In genomic region chr10:75203724-75204123, GRCh38 we compare ENCODE assay signal across 1 cellular context.
TF ChIP-seq lines count a peak whose summit lies in the region.

No MANE protein-coding gene starts in this region.

TF ChIP-seq in GM23338, 12 proteins besides CTCF, POLR2A, EP300 and RAD21:
- TF ChIP-seq, protein P1, sequence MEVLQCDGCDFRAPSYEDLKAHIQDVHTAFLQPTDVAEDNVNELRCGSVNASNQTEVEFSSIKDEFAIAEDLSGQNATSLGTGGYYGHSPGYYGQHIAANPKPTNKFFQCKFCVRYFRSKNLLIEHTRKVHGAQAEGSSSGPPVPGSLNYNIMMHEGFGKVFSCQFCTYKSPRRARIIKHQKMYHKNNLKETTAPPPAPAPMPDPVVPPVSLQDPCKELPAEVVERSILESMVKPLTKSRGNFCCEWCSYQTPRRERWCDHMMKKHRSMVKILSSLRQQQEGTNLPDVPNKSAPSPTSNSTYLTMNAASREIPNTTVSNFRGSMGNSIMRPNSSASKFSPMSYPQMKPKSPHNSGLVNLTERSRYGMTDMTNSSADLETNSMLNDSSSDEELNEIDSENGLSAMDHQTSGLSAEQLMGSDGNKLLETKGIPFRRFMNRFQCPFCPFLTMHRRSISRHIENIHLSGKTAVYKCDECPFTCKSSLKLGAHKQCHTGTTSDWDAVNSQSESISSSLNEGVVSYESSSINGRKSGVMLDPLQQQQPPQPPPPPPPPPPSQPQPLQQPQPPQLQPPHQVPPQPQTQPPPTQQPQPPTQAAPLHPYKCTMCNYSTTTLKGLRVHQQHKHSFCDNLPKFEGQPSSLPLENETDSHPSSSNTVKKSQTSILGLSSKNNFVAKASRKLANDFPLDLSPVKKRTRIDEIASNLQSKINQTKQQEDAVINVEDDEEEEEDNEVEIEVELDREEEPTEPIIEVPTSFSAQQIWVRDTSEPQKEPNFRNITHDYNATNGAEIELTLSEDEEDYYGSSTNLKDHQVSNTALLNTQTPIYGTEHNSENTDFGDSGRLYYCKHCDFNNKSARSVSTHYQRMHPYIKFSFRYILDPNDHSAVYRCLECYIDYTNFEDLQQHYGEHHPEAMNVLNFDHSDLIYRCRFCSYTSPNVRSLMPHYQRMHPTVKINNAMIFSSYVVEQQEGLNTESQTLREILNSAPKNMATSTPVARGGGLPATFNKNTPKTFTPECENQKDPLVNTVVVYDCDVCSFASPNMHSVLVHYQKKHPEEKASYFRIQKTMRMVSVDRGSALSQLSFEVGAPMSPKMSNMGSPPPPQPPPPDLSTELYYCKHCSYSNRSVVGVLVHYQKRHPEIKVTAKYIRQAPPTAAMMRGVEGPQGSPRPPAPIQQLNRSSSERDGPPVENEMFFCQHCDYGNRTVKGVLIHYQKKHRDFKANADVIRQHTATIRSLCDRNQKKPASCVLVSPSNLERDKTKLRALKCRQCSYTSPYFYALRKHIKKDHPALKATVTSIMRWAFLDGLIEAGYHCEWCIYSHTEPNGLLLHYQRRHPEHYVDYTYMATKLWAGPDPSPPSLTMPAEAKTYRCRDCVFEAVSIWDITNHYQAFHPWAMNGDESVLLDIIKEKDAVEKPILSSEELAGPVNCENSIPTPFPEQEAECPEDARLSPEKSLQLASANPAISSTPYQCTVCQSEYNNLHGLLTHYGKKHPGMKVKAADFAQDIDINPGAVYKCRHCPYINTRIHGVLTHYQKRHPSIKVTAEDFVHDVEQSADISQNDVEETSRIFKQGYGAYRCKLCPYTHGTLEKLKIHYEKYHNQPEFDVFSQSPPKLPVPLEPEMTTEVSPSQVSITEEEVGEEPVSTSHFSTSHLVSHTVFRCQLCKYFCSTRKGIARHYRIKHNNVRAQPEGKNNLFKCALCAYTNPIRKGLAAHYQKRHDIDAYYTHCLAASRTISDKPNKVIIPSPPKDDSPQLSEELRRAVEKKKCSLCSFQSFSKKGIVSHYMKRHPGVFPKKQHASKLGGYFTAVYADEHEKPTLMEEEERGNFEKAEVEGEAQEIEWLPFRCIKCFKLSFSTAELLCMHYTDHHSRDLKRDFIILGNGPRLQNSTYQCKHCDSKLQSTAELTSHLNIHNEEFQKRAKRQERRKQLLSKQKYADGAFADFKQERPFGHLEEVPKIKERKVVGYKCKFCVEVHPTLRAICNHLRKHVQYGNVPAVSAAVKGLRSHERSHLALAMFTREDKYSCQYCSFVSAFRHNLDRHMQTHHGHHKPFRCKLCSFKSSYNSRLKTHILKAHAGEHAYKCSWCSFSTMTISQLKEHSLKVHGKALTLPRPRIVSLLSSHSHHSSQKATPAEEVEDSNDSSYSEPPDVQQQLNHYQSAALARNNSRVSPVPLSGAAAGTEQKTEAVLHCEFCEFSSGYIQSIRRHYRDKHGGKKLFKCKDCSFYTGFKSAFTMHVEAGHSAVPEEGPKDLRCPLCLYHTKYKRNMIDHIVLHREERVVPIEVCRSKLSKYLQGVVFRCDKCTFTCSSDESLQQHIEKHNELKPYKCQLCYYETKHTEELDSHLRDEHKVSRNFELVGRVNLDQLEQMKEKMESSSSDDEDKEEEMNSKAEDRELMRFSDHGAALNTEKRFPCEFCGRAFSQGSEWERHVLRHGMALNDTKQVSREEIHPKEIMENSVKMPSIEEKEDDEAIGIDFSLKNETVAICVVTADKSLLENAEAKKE (CRISPR knock-in tag; IDR thresholded peaks at IDR 0.05) = no peak
- TF ChIP-seq ZNF331 (CRISPR knock-in tag; IDR thresholded peaks at IDR 0.05; ENCODE audit: low read depth) = no peak
- TF ChIP-seq POLR2AphosphoS5 (IDR thresholded peaks at IDR 0.05; ENCODE audit: low read depth) = no peak
- TF ChIP-seq ZNF114 (CRISPR knock-in tag; IDR thresholded peaks at IDR 0.05) = no peak
- no peak for TF ChIP-seq NANOG (IDR thresholded peaks at IDR 0.05; ENCODE audit: borderline replicate concordance)
